In genomic region chr1:109740615-109741373, GRCh38 we compare ENCODE assay signal across 8 cellular contexts. TPM values are rescaled to one million over a fixed set of nuclear protein-coding genes. Genes with fewer than 3 reads are reported as not detected.
A peak's percentile ranks its signal among the peaks of the same experiment; 100 is the strongest.
DNase-seq lines count a peak whose midpoint lies in the region; ATAC-seq and TF ChIP-seq lines count a peak whose summit lies in the region.

Gene GSTM3 (minus strand): TSS chr1:109741038. CDS start chr1:109740287, 751 bp downstream.

- peaks cover 5% of the 10 kb centered on the region for H3K4me1 ChIP-seq in HAP-1
- no peaks in the 10 kb centered on the region for H3K4me1 ChIP-seq in SJCRH30
- H3K4me1 ChIP-seq in fibroblast of lung (ENCODE audit: control insufficient read depth, extremely low read depth, insufficient read depth, low read length): peaks cover 2% of the 10 kb centered on the region
- peaks cover 9% of the 10 kb centered on the region for H3K4me1 ChIP-seq in neuron (ENCODE audit: insufficient read depth, low read length)

- H3K27ac ChIP-seq in SJCRH30 (peak within 1 kb of the TSS; percentile 29; the same call in 1 of the 2 replicates), fibroblast of lung (ENCODE audit: insufficient read depth, low read length) (peak within 1 kb of the TSS; percentile 64)

- peak within 1 kb of the TSS; percentile 92 for H2AFZ ChIP-seq in fibroblast of lung (ENCODE audit: low read length)
- H2AFZ ChIP-seq in neuron (ENCODE audit: low read depth, low read length): peak within 1 kb of the TSS; percentile 70

- in situ Hi-C loops in HAP-1 (cut with MboI; ENCODE audit: low sequenced_read_pairs) (no loop called here), GM13976 (cut with MboI; ENCODE audit: low sequenced_read_pairs, unreplicated experiment) (no loop called here)

- peak within 1 kb of the TSS; percentile 70 for H3K9ac ChIP-seq in fibroblast of lung (ENCODE audit: insufficient read depth, low read length)

- no peak for TF ChIP-seq CTCF in fibroblast of lung (conservative IDR thresholded peaks at IDR 0.05 in 1 of 2, IDR thresholded peaks at IDR 0.05 in 1 of 2; ENCODE audit: low read depth in 1 of 2, low read length in 2 of 2)
- no peak for TF ChIP-seq CTCF in GM13976 (IDR thresholded peaks at IDR 0.05; ENCODE audit: borderline replicate concordance, control extremely low read depth, extremely low read depth, insufficient read depth, missing control alignments)

- no peaks in the 10 kb centered on the region for H3K79me2 ChIP-seq in fibroblast of lung (ENCODE audit: control insufficient read depth, insufficient read depth, low read length)

- no peaks in the 10 kb centered on the region for H4K20me1 ChIP-seq in fibroblast of lung (ENCODE audit: control insufficient read depth, extremely low read depth, insufficient read depth, low read length)

- peak within 1 kb of the TSS; percentile 89 for H3K4me2 ChIP-seq in fibroblast of lung (ENCODE audit: extremely low read depth, insufficient read depth, low read length)

- no peak for DNase-seq in HAP-1 (ENCODE audit: low spot score in 2 of 2)
- no peak for DNase-seq in SJCRH30
- DNase-seq in fibroblast of lung (ENCODE audit: low read depth in 2 of 2): no peak
- no peak for DNase-seq in HCEC 1CT
- DNase-seq in GM13976 (ENCODE audit: low spot score): no peak
- DNase-seq in NCI-H2171 treated with DMSO at 0.1 percent for 48 hours (lab: John Stamatoyannopoulos, UW): no peak

- ATAC-seq in HG03460 (IDR thresholded peaks at IDR 0.05; ENCODE audit: unreplicated experiment): no peak

- peak within 1 kb of the TSS; percentile 40 for H3K4me3 ChIP-seq in HAP-1
- H3K4me3 ChIP-seq in SJCRH30: peak within 1 kb of the TSS; percentile 65
- H3K4me3 ChIP-seq in fibroblast of lung (replicated peaks in 1 of 4; ENCODE audit: control extremely low read depth in 1 of 4, insufficient read depth in 1 of 4, low read depth in 3 of 4, low read length in 4 of 4): peak within 1 kb of the TSS; percentile 72 to 86 (median 75)
- peak within 1 kb of the TSS; percentile 58 for H3K4me3 ChIP-seq in neuron (ENCODE audit: low read length)

- no peaks in the 10 kb centered on the region; the same call in 1 of the 2 replicates for H3K36me3 ChIP-seq in HAP-1 (replicated peaks)
- H3K36me3 ChIP-seq in SJCRH30: no peaks in the 10 kb centered on the region
- H3K36me3 ChIP-seq in fibroblast of lung (ENCODE audit: control insufficient read depth, insufficient read depth, low read length): no peaks in the 10 kb centered on the region
- peaks cover 18% of the 10 kb centered on the region for H3K36me3 ChIP-seq in neuron (ENCODE audit: insufficient read depth, low read length)

- no peaks in the 10 kb centered on the region; the same call in 1 of the 2 replicates for H3K9me3 ChIP-seq in HAP-1
- no peaks in the 10 kb centered on the region for H3K9me3 ChIP-seq in SJCRH30 (replicated peaks)
- no peaks in the 10 kb centered on the region for H3K9me3 ChIP-seq in fibroblast of lung (ENCODE audit: control insufficient read depth, insufficient read depth, low read depth, low read length)
- H3K9me3 ChIP-seq in neuron (ENCODE audit: low read length): no peaks in the 10 kb centered on the region

- no peaks in the 10 kb centered on the region; the same call in 1 of the 2 replicates for H3K27me3 ChIP-seq in HAP-1 (ENCODE audit: low read depth)
- H3K27me3 ChIP-seq in SJCRH30: no peaks in the 10 kb centered on the region
- peaks cover 8% of the 10 kb centered on the region for H3K27me3 ChIP-seq in fibroblast of lung (ENCODE audit: control insufficient read depth, insufficient read depth, low read length)
- H3K27me3 ChIP-seq in neuron (ENCODE audit: insufficient read depth, low read length): no peaks in the 10 kb centered on the region

RNA-seq across cellular contexts. Expression of gene GSTM3, which starts in this region (rescaled TPM):
- total RNA-seq in SJCRH30 (2014; rRNA removed; shearing (Covaris generic)): 31.4 and 32.1 TPM in 2 replicates
- total RNA-seq in fibroblast of lung: 37.0 and 51.4 TPM in 2 replicates
- 90.0 and 207 TPM in 2 replicates for polyA plus RNA-seq in fibroblast of lung
- 78.1 and 175 TPM in 2 replicates for polyA plus RNA-seq in fibroblast of lung (2012)
- 13.9 and 96.8 TPM in 2 replicates for polyA minus RNA-seq in fibroblast of lung (ENCODE audit: low replicate concordance)
